ENCODE assay signal across 21 cellular contexts in genomic region chr21:45040739-45041138, GRCh38. TPM values are rescaled to one million over a fixed set of nuclear protein-coding genes. Genes with fewer than 3 reads are reported as not detected.
DNase-seq lines count a peak whose midpoint lies in the region; ATAC-seq and TF ChIP-seq lines count a peak whose summit lies in the region.
"Had no signal": no experiment of that assay in that cellular context is flagged by ENCODE, and none has a peak within 500 bp of the region (broad histone marks: within the 10 kb centered on the region; RNA-seq: fewer than 3 reads in every experiment).

No MANE protein-coding gene starts in this region.

- DNase-seq in mesenchymal stem cell (no peak), smooth muscle cell (lab: John Stamatoyannopoulos, UW; ENCODE audit: unreplicated experiment) (no peak), substantia nigra (lab: John Stamatoyannopoulos, UW) (no peak), EL (no peak)
- DNase-seq in effector memory CD4-positive, alpha-beta T cell: no peak
- DNase-seq: ACHN; activated CD4-positive, alpha-beta T cell treated with anti-CD3 and anti-CD28 coated beads, Interleukin-2, amount 50 U/mL, for 4 hours; activated naive CD4-positive, alpha-beta T cell treated with anti-CD3 and anti-CD28 coated beads, Interleukin-2, amount 10 ng/mL, durations not matched to agents 7 days and 5 days; CD4-positive, alpha-beta memory T cell; DMS79 treated with DMSO at 0.1 percent for 48 hours; Kasumi-1; NCI-H1417; NCI-H2171 treated with DMSO at 0.1 percent for 48 hours; stimulated activated CD4-positive, alpha-beta T cell treated with anti-CD3 and anti-CD28 coated beads, Interleukin-4, amount 100 ng/mL, for 4 hours; stimulated activated CD8-positive, alpha-beta memory T cell treated with anti-CD3 and anti-CD28 coated beads, Interleukin-4, amount 100 ng/mL, for 48 hours; SW 1271 had no signal

- ATAC-seq in HG03432 (IDR thresholded peaks at IDR 0.05; ENCODE audit: unreplicated experiment): no peak

- no peak for TF ChIP-seq CTCF in smooth muscle cell (IDR thresholded peaks at IDR 0.05; ENCODE audit: borderline replicate concordance, insufficient read depth, poor library complexity, severe bottlenecking)

- H3K36me3 ChIP-seq in ACC112 (ENCODE audit: insufficient read depth, low read length) (no peaks in the 10 kb centered on the region), mesenchymal stem cell (ENCODE audit: control insufficient read depth in 1 of 2, insufficient read depth in 2 of 2, low read depth in 1 of 2, low read length in 2 of 2) (no peaks in the 10 kb centered on the region), smooth muscle cell (ENCODE audit: low read depth) (no peaks in the 10 kb centered on the region)
- no peaks in the 10 kb centered on the region for H3K36me3 ChIP-seq in effector memory CD4-positive, alpha-beta T cell (ENCODE audit: control insufficient read depth, insufficient read depth, low read length)
- H3K36me3 ChIP-seq: heart left ventricle had no signal

- H3F3A ChIP-seq in smooth muscle cell (ENCODE audit: low read depth): no peaks in the 10 kb centered on the region

- 81 to 84% (median 83%) methylated on average over 15 of the region's 15 CpGs for WGBS in adipose tissue, 3 donors
- 91% methylated on average over 15 of the region's 15 CpGs for WGBS in mesenchymal stem cell
- 93% methylated on average over 15 of the region's 15 CpGs for WGBS in smooth muscle cell (ENCODE audit: low lambda C conversion rate)

- H2AK5ac ChIP-seq in mesenchymal stem cell (ENCODE audit: low read length, severe bottlenecking): peak overlapping the region; percentile 17

- 0 out of 2 replicates have a peak, but pooled peaks cover 10% of the 10 kb centered on the region for H3K27me3 ChIP-seq in ACC112 (ENCODE audit: insufficient read depth, low read length)
- peaks cover 0 to 28% of the 10 kb centered on the region in 2 experiments for H3K27me3 ChIP-seq in mesenchymal stem cell (ENCODE audit: control insufficient read depth in 1 of 2, insufficient read depth in 1 of 2, low read length in 2 of 2)
- no peaks in the 10 kb centered on the region for H3K27me3 ChIP-seq in smooth muscle cell (ENCODE audit: low read depth)
- H3K27me3 ChIP-seq in effector memory CD4-positive, alpha-beta T cell (replicated peaks; ENCODE audit: control insufficient read depth, insufficient read depth, low read length, poor library complexity, severe bottlenecking): no peaks in the 10 kb centered on the region
- H3K27me3 ChIP-seq: heart left ventricle had no signal

- H3K14ac ChIP-seq in mesenchymal stem cell (ENCODE audit: low read length in 2 of 2): no peak overlapping the region

- H3K4me1 ChIP-seq in ACC112 (ENCODE audit: control insufficient read depth, insufficient read depth, low read length, unreplicated experiment) (peaks cover 19% of the 10 kb centered on the region), mesenchymal stem cell (ENCODE audit: control insufficient read depth, insufficient read depth, low read depth, low read length) (peaks cover 8% of the 10 kb centered on the region), smooth muscle cell (ENCODE audit: low read depth) (no peaks in the 10 kb centered on the region)
- no peaks in the 10 kb centered on the region for H3K4me1 ChIP-seq in effector memory CD4-positive, alpha-beta T cell (ENCODE audit: control insufficient read depth, insufficient read depth, low read length, poor library complexity, severe bottlenecking)

- peak overlapping the region in 1 of 2 experiments; percentile 60 for H3K4ac ChIP-seq in mesenchymal stem cell (ENCODE audit: low read depth in 1 of 2, low read length in 2 of 2)

- peak overlapping the region; percentile 80 for H2BK15ac ChIP-seq in mesenchymal stem cell (ENCODE audit: low read depth, poor library complexity, severe bottlenecking)

- H2BK5ac ChIP-seq in mesenchymal stem cell (ENCODE audit: low read depth, low read length, poor library complexity, severe bottlenecking): no peak overlapping the region

- H3K4me3 ChIP-seq in ACC112 (ENCODE audit: low read depth, low read length) (peak overlapping the region; percentile 50), mesenchymal stem cell (ENCODE audit: insufficient read depth in 1 of 2, low read depth in 1 of 2, low read length in 2 of 2) (peak overlapping the region in 1 of 2 experiments; percentile 67), smooth muscle cell (no peak overlapping the region)
- H3K4me3 ChIP-seq in effector memory CD4-positive, alpha-beta T cell (ENCODE audit: insufficient read depth, low read depth, low read length, poor library complexity, severe bottlenecking): no peak overlapping the region
- H3K4me3 ChIP-seq: dorsolateral prefrontal cortex had no signal

- H2BK12ac ChIP-seq in mesenchymal stem cell (ENCODE audit: low read length in 2 of 2): peak overlapping the region in 1 of 2 experiments; percentile 45

- H3K79me2 ChIP-seq in ACC112 (ENCODE audit: control insufficient read depth, insufficient read depth, low read length, unreplicated experiment) (no peaks in the 10 kb centered on the region), smooth muscle cell (ENCODE audit: low read depth) (no peaks in the 10 kb centered on the region)

- H3K18ac ChIP-seq in mesenchymal stem cell (ENCODE audit: low read depth in 1 of 2, low read length in 2 of 2): no peak overlapping the region

- H3K9me3 ChIP-seq in mesenchymal stem cell (ENCODE audit: control insufficient read depth, low read length) (peaks cover 21% of the 10 kb centered on the region), smooth muscle cell (replicated peaks; ENCODE audit: low read depth) (no peaks in the 10 kb centered on the region)
- no peaks in the 10 kb centered on the region for H3K9me3 ChIP-seq in effector memory CD4-positive, alpha-beta T cell (ENCODE audit: control insufficient read depth, low read length)

- no peak overlapping the region for H3K4me2 ChIP-seq in mesenchymal stem cell (ENCODE audit: low read length, poor library complexity, severe bottlenecking)
- no peak overlapping the region for H3K4me2 ChIP-seq in smooth muscle cell

- H3K27ac ChIP-seq in ACC112 (ENCODE audit: low read depth, low read length) (peak overlapping the region; percentile 67), adipose tissue (ENCODE audit: low read depth, low read length) (peak overlapping the region; percentile 11), mesenchymal stem cell (ENCODE audit: low read length, poor library complexity, severe bottlenecking) (no peak overlapping the region), smooth muscle cell (ENCODE audit: low read depth) (peak overlapping the region; percentile 50), substantia nigra (ENCODE audit: low read depth, low read length, poor library complexity, severe bottlenecking) (no peak overlapping the region)
- no peak overlapping the region for H3K27ac ChIP-seq in effector memory CD4-positive, alpha-beta T cell (ENCODE audit: insufficient read depth, low read length, poor library complexity, severe bottlenecking)

- H3K23ac ChIP-seq in mesenchymal stem cell (ENCODE audit: low read length in 2 of 2): no peak overlapping the region

- H4K20me1 ChIP-seq in smooth muscle cell (ENCODE audit: low read depth): no peaks in the 10 kb centered on the region

- H2BK120ac ChIP-seq in mesenchymal stem cell (ENCODE audit: low read depth, low read length): peak overlapping the region; percentile 37

- H3K9ac ChIP-seq in mesenchymal stem cell (ENCODE audit: low read length) (peak overlapping the region; percentile 67), smooth muscle cell (ENCODE audit: low read depth) (no peak overlapping the region)

- H2AFZ ChIP-seq in ACC112 (ENCODE audit: low read length, unreplicated experiment) (peak overlapping the region; percentile 58), mesenchymal stem cell (ENCODE audit: low read depth, low read length) (no peak overlapping the region), smooth muscle cell (ENCODE audit: low read depth) (peak overlapping the region; percentile 34)

- H3K79me1 ChIP-seq in mesenchymal stem cell (replicated peaks; ENCODE audit: low read length, poor library complexity, severe bottlenecking): no peaks in the 10 kb centered on the region

- H4K8ac ChIP-seq in mesenchymal stem cell (ENCODE audit: low read length): peak overlapping the region; percentile 35

- H4K91ac ChIP-seq in mesenchymal stem cell (ENCODE audit: low read length): peak overlapping the region; percentile 82

RNA-seq across cellular contexts. Expression of gene ADARB1, which starts 33.6 kb away (rescaled TPM):
- polyA plus RNA-seq in adipose tissue: 10 to 100 TPM in 2 of 3 donors, 1 to 10 TPM in 1; 2.7 to 17.9 (median 13.0) TPM
- polyA plus RNA-seq in mesenchymal stem cell (2013, experiment 1 of 2): 4.7 TPM
- 5.0 TPM for polyA plus RNA-seq in mesenchymal stem cell (2013, experiment 2 of 2)
- total RNA-seq in smooth muscle cell: 20.3 and 28.9 TPM in 2 replicates
- polyA plus RNA-seq in smooth muscle cell: 25.6 and 27.6 TPM in 2 replicates

Comparison
In these comparisons a context has a peak if more than half of its experiments do, and no peak if none do; other contexts are left out.
1. H3K27ac ChIP-seq: peak in ACC112 (single experiment), adipose tissue (single experiment) and smooth muscle cell (single experiment); none in mesenchymal stem cell (single experiment), substantia nigra (single experiment) and effector memory CD4-positive, alpha-beta T cell (single experiment).